ENCODE assay signal across 27 cellular contexts in genomic region chr17:55410722-55411462, GRCh38. TPM values are rescaled to one million over a fixed set of nuclear protein-coding genes. Genes with fewer than 3 reads are reported as not detected.
A peak's percentile ranks its signal among the peaks of the same experiment; 100 is the strongest.
DNase-seq lines count a peak whose midpoint lies in the region; ATAC-seq and TF ChIP-seq lines count a peak whose summit lies in the region.
"Had no signal": no experiment of that assay in that cellular context is flagged by ENCODE, and none has a peak within 500 bp of the region (broad histone marks: within the 10 kb centered on the region; RNA-seq: fewer than 3 reads in every experiment).

No MANE protein-coding gene starts in this region.

- TF ChIP-seq EP300 in gastroesophageal sphincter (IDR thresholded peaks at IDR 0.05) = no peak

- no peak overlapping the region for H3K27ac ChIP-seq in GM23248
- peak overlapping the region in 3 of 4 donors; percentile 28 to 41 (median 29) for H3K27ac ChIP-seq in gastroesophageal sphincter
- H3K27ac ChIP-seq in lung (ENCODE audit: low read depth in 1 of 2, low read length in 1 of 2) = peak overlapping the region in 1 of 2 donors; percentile 64
- H3K27ac ChIP-seq: BLaER1, SK-N-MC had no signal

- no peak for ATAC-seq in gastroesophageal sphincter
- peak; percentile 34 for ATAC-seq in lung (ENCODE audit: insufficient read depth, low FRiP score)
- ATAC-seq in GM21515 (IDR thresholded peaks at IDR 0.05; ENCODE audit: unreplicated experiment) = no peak
- ATAC-seq in HG02763 (IDR thresholded peaks at IDR 0.05; ENCODE audit: unreplicated experiment) = no peak
- ATAC-seq: activated CD8-positive, alpha-beta T cell treated with anti-CD3 and anti-CD28 coated beads for 36 hours; effector memory CD8-positive, alpha-beta T cell; natural killer cell treated with Interleukin-12 subunit alpha and Interleukin-12 subunit beta and Interleukin-15 and Interleukin-18, amount 100 ng/mL, for 72 hours; stimulated activated naive CD8-positive, alpha-beta T cell treated with anti-CD3 and anti-CD28 coated beads, Interleukin-15, amount 100 ng/mL, for 72 hours had no signal

- H3F3A ChIP-seq in GM23248 (ENCODE audit: insufficient read depth) = no peaks in the 10 kb centered on the region

- H3K27me3 ChIP-seq in GM23248 (replicated peaks; ENCODE audit: insufficient read depth) = no peaks in the 10 kb centered on the region
- H3K27me3 ChIP-seq in adipocyte (replicated peaks; ENCODE audit: control insufficient read depth, insufficient read depth, low read length) = no peaks in the 10 kb centered on the region
- H3K27me3 ChIP-seq in gastroesophageal sphincter = no peaks in the 10 kb centered on the region
- H3K27me3 ChIP-seq in lung (ENCODE audit: control insufficient read depth, insufficient read depth) = no peaks in the 10 kb centered on the region
- H3K27me3 ChIP-seq: BLaER1 had no signal

- in situ Hi-C loops in GM23248 (cut with MboI) = no loop called here

- H3K9ac ChIP-seq in GM23248 = no peak overlapping the region
- peak overlapping the region; percentile 51 for H3K9ac ChIP-seq in adipocyte (ENCODE audit: low read length)
- H3K9ac ChIP-seq: BLaER1 had no signal

- no peaks in the 10 kb centered on the region for H4K20me1 ChIP-seq in GM23248 (ENCODE audit: insufficient read depth)

- no peak overlapping the region for H3K4me3 ChIP-seq in GM23248
- no peak overlapping the region for H3K4me3 ChIP-seq in adipocyte (ENCODE audit: low read length)
- H3K4me3 ChIP-seq in gastroesophageal sphincter = no peak overlapping the region
- no peak overlapping the region for H3K4me3 ChIP-seq in lung
- H3K4me3 ChIP-seq: BLaER1, HAP-1, SK-N-MC had no signal

- 88 to 90% methylated on average over 5 of the region's 5 CpGs for WGBS in GM23248 (ENCODE audit: low coverage in 1 of 2, low lambda C conversion rate in 2 of 2, missing lambda C conversion rate in 2 of 2), 2 experiments
- 72 to 79% methylated on average over 3 to 5 of the region's 5 CpGs for WGBS in gastroesophageal sphincter (ENCODE audit: low coverage in 1 of 2), 2 donors
- 77 to 89% methylated on average over 5 of the region's 5 CpGs for WGBS in lung, 2 donors

- TF ChIP-seq CTCF in gastroesophageal sphincter (IDR thresholded peaks at IDR 0.05) (no peak), lung (IDR thresholded peaks at IDR 0.05; ENCODE audit: control extremely low read depth, extremely low read depth) (no peak)

- TF ChIP-seq POLR2A in gastroesophageal sphincter (IDR thresholded peaks at IDR 0.05) = no peak

- peak; percentile 56 for DNase-seq in GM23248
- peak; percentile 40 for DNase-seq in adipocyte (ENCODE audit: low read depth)
- DNase-seq in lung (ENCODE audit: low spot score) = peak; percentile 60
- no peak for DNase-seq in NCI-H187 (lab: John Stamatoyannopoulos, UW)
- no peak for DNase-seq in kidney glomerular epithelial cell (lab: John Stamatoyannopoulos, UW)
- DNase-seq: activated B cell treated with CpG ODN at 0.5 μM for 24 hours; activated CD8-positive, alpha-beta T cell treated with anti-CD3 and anti-CD28 coated beads for 36 hours; activated naive CD4-positive, alpha-beta T cell treated with anti-CD3 and anti-CD28 coated beads for 36 hours; activated T-cell treated with anti-CD3 and anti-CD28 coated beads, Interleukin-2, amount 50 U/mL, for 1 hour; Calu3; effector memory CD8-positive, alpha-beta T cell; EL; hypothalamus; NCI-H1105; NCI-H510A treated with DMSO at 0.1 percent for 48 hours; NK-92 treated with Interleukin-12 subunit alpha and Interleukin-12 subunit beta, amount 100 ng/mL, for 24 hours; small intestine; stimulated activated CD4-positive, alpha-beta T cell treated with anti-CD3 and anti-CD28 coated beads, Interleukin-4, amount 100 ng/mL, for 24 hours; stimulated activated naive CD8-positive, alpha-beta T cell treated with anti-CD3 and anti-CD28 coated beads, Interleukin-15, amount 100 ng/mL, for 72 hours; trophoblast cell had no signal

- H3K9me2 ChIP-seq in GM23248 (ENCODE audit: insufficient read depth) = no peaks in the 10 kb centered on the region

- no peaks in the 10 kb centered on the region; the same call in 1 of the 2 replicates for H3K79me2 ChIP-seq in GM23248 (ENCODE audit: insufficient read depth)

- no peaks in the 10 kb centered on the region for H3K9me3 ChIP-seq in GM23248 (ENCODE audit: low read depth)
- no peaks in the 10 kb centered on the region for H3K9me3 ChIP-seq in adipocyte (ENCODE audit: control insufficient read depth, low read length)
- no peaks in the 10 kb centered on the region for H3K9me3 ChIP-seq in gastroesophageal sphincter
- H3K9me3 ChIP-seq in lung (ENCODE audit: control insufficient read depth in 2 of 2, insufficient read depth in 1 of 2, low read length in 1 of 2) = no peaks in the 10 kb centered on the region
- H3K9me3 ChIP-seq: BLaER1, HAP-1 had no signal

- H3K4me1 ChIP-seq in GM23248 (ENCODE audit: insufficient read depth) = no peaks in the 10 kb centered on the region
- peaks cover 61% of the 10 kb centered on the region for H3K4me1 ChIP-seq in adipocyte (ENCODE audit: control insufficient read depth, insufficient read depth, low read length)
- H3K4me1 ChIP-seq in gastroesophageal sphincter = peaks cover 0 to 27% (median 2%) of the 10 kb centered on the region in 3 donors
- H3K4me1 ChIP-seq in lung (ENCODE audit: control insufficient read depth in 2 of 2, insufficient read depth in 2 of 2, low read length in 2 of 2) = peaks cover 0 to 9% of the 10 kb centered on the region in 2 donors

- no peak overlapping the region for H2AFZ ChIP-seq in GM23248

- H3K36me3 ChIP-seq in GM23248 (ENCODE audit: low read depth) (peaks cover 12% of the 10 kb centered on the region; the same call in 1 of the 2 replicates), adipocyte (ENCODE audit: control insufficient read depth, insufficient read depth, low read length, severe bottlenecking) (peaks cover 81% of the 10 kb centered on the region), gastroesophageal sphincter (peaks cover 6 to 80% of the 10 kb centered on the region in 2 donors), lung (ENCODE audit: control insufficient read depth in 2 of 2, insufficient read depth in 2 of 2, low read length in 2 of 2) (peaks cover 8 to 21% of the 10 kb centered on the region in 2 donors)

- no peak overlapping the region for H3K4me2 ChIP-seq in GM23248 (ENCODE audit: unreplicated experiment)
- H3K4me2 ChIP-seq: BLaER1 had no signal

RNA-seq across cellular contexts. Expression of gene MMD, which starts 10.7 kb away (rescaled TPM):
- 6.6 and 8.3 TPM in 2 replicates for total RNA-seq in GM23248 (2014; rRNA removed; shearing (Covaris generic))
- polyA plus RNA-seq in GM23248 (2016; fragmentation: Nextera tagmentation; extraction: Ambion mirVana) (6.0 and 6.7 TPM in 2 replicates), lung (10 to 100 TPM; 10.9 to 11.1 TPM)
- total RNA-seq in gastroesophageal sphincter (10 to 100 TPM; 18.0 to 37.9 (median 29.1) TPM), lung (10 to 100 TPM; 15.8 to 19.0 TPM)

Comparison
In these comparisons a context has a peak if more than half of its experiments do, and no peak if none do; other contexts are left out.
1. DNase-seq: peak in GM23248 (single experiment), adipocyte (single experiment) and lung (single experiment); none in NCI-H187 (0 of 2) and kidney glomerular epithelial cell (single experiment).